In the genomic region with DNA sequence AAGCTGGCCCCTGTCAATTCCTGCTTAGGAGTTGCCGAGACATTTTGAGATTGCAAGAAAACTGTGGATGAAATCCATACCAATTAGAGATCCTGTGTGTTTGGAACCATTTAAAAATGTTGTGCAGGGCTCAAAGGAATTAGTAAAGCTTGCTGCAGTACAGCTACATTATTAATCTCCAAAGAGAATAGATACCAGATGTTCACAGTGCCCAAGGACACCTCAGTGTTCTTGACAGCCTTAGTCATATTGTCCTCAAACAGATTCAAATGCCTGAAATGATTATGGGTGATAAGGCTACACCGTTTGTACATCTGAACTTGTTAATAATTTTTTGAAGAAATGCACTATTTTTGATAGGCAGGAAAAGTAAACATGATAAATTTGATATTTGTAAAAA, we compare ENCODE assay signal across 17 cellular contexts.
DNase-seq lines count a peak whose midpoint lies in the region; TF ChIP-seq lines count a peak whose summit lies in the region.
"Had no signal": no experiment of that assay in that cellular context is flagged by ENCODE, and none has a peak within 500 bp of the region (broad histone marks: within the 10 kb centered on the region; RNA-seq: fewer than 3 reads in every experiment).

No MANE protein-coding gene starts in this region.

- H3K27ac ChIP-seq in SK-N-MC = peak overlapping the region; percentile 73
- H3K27ac ChIP-seq: BLaER1, KMS-11, SJCRH30 had no signal

- H3K9me3 ChIP-seq in SK-N-MC (ENCODE audit: low read depth, low read length) = no peaks in the 10 kb centered on the region

- no peak overlapping the region for H3K9ac ChIP-seq in SK-N-MC (ENCODE audit: insufficient read length)
- H3K9ac ChIP-seq: BLaER1, KMS-11 had no signal

- DNase-seq in AG10803 (ENCODE audit: low read depth) (peak; percentile 73), GM03348 (ENCODE audit: low spot score) (peak; percentile 24), SK-N-MC (ENCODE audit: low read depth, low spot score) (peak; percentile 18), foreskin fibroblast (peak; percentile 63 to 80), NCI-H187 treated with DMSO at 0.1 percent for 48 hours (lab: John Stamatoyannopoulos, UW) (no peak), HuH-7 (ENCODE audit: low spot score) (no peak)
- no peak for DNase-seq in stimulated activated naive CD4-positive, alpha-beta T cell treated with Interleukin-2 at 50 U/mL for 16 hours (lab: John Stamatoyannopoulos, UW)
- DNase-seq: CD8-positive, alpha-beta T cell; DND-41; NCI-H146; NCI-H2081 treated with DMSO at 0.1 percent for 48 hours; NCI-H226; NCI-H526 treated with DMSO at 0.1 percent for 48 hours; PC-3; SJCRH30 had no signal

- TF ChIP-seq CTCF in AG10803 (conservative IDR thresholded peaks at IDR 0.05; ENCODE audit: low read length) (no peak), foreskin fibroblast (IDR thresholded peaks at IDR 0.05; ENCODE audit: low read depth, low read length) (no peak)

- no peak overlapping the region for H3K4me3 ChIP-seq in AG10803 (ENCODE audit: low read length)
- H3K4me3 ChIP-seq in SK-N-MC = peak overlapping the region; percentile 31; the same call in 1 of the 2 replicates
- no peak overlapping the region for H3K4me3 ChIP-seq in foreskin fibroblast (ENCODE audit: low read depth in 1 of 2, low read length in 2 of 2)
- H3K4me3 ChIP-seq: BLaER1, SJCRH30 had no signal

- H3K36me3 ChIP-seq in SK-N-MC (ENCODE audit: insufficient read depth, low read length) = no peaks in the 10 kb centered on the region
- H3K36me3 ChIP-seq: BLaER1, SJCRH30 had no signal

Comparison
In these comparisons a context has a peak if more than half of its experiments do, and no peak if none do; other contexts are left out.
1. DNase-seq: peak in AG10803 (single experiment), GM03348 (single experiment), SK-N-MC (single experiment) and foreskin fibroblast (2 of 2); none in stimulated activated naive CD4-positive, alpha-beta T cell treated with Interleukin-2 at 50 U/mL for 16 hours (single experiment), NCI-H187 treated with DMSO at 0.1 percent for 48 hours (single experiment) and HuH-7 (single experiment).